Comparison of ENCODE assay signal across 8 cellular contexts in the genomic region with DNA sequence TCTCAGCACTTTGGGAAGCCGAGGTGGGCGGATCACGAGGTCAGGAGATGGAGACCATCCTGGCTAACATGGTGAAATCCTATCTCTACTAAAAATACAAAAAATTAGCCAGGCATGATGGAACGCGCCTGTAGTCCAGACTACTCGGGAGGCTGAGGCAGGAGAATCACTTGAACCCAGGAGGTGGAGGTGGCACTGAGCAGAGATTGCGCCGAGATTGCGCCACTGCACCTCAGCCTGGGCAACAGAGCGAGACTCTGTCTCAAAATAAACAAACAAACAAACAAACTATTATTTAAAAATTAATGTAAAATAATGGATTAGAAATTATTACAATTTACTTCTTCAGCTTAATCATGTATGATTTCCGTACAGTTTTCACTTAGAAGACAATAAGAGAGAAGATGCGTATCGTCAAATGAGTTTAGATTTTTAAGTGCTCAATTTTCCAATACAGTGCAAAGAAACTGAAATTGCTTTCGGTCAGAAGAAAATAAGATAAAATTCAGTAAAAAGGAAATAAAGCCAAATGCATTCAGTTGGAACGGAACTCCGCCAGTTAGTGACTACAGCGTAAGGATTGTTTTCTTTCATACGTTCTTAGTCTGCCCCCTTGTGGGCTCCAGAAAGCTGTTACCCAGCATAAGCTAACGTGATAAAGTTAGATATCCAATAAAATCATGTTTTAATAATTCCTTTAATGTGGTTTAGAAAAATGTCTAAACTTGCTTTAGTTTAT. TPM values are rescaled to one million over a fixed set of nuclear protein-coding genes. Genes with fewer than 3 reads are reported as not detected.
A peak's percentile ranks its signal among the peaks of the same experiment; 100 is the strongest.
DNase-seq lines count a peak whose midpoint lies in the region; ATAC-seq and TF ChIP-seq lines count a peak whose summit lies in the region.

No MANE protein-coding gene starts in this region.

- intact Hi-C loops in sciatic nerve (cut with DNase I), result no loop called here

- H3K9me3 ChIP-seq in right atrium auricular region, result no peaks in the 10 kb centered on the region

- DNase-seq in COLO829 (ENCODE audit: low spot score) (peak; percentile 63), NCI-H69 (lab: John Stamatoyannopoulos, UW) (peak; percentile 74), right atrium auricular region (ENCODE audit: low spot score) (no peak), sciatic nerve (ENCODE audit: low spot score) (peak; percentile 61), DMS79 treated with DMSO at 0.1 percent for 48 hours (lab: John Stamatoyannopoulos, UW) (no peak)
- peak; percentile 28 for DNase-seq in activated naive CD8-positive, alpha-beta T cell treated with anti-CD3 and anti-CD28 coated beads, Interleukin-2, amount 50 U/mL, for 24 hours

- peak; percentile 43 to 87 for TF ChIP-seq CTCF in right atrium auricular region (IDR thresholded peaks at IDR 0.05)

- H3K9me3 Mint-ChIP-seq in activated naive CD8-positive, alpha-beta T cell treated with anti-CD3 and anti-CD28 coated beads, Interleukin-2, amount 50 U/mL, for 24 hours, result no peaks in the 10 kb centered on the region

- H3K4me3 Mint-ChIP-seq in activated naive CD8-positive, alpha-beta T cell treated with anti-CD3 and anti-CD28 coated beads, Interleukin-2, amount 50 U/mL, for 24 hours, result no peak overlapping the region

- H3K27ac ChIP-seq in right atrium auricular region, result no peak overlapping the region

- H3K27me3 Mint-ChIP-seq in activated naive CD8-positive, alpha-beta T cell treated with anti-CD3 and anti-CD28 coated beads, Interleukin-2, amount 50 U/mL, for 24 hours, result no peaks in the 10 kb centered on the region

- H3K4me3 ChIP-seq in right atrium auricular region, result peak overlapping the region; percentile 20 to 30

- no peaks in the 10 kb centered on the region for H3K36me3 Mint-ChIP-seq in activated naive CD8-positive, alpha-beta T cell treated with anti-CD3 and anti-CD28 coated beads, Interleukin-2, amount 50 U/mL, for 24 hours (ENCODE audit: low read depth)

- H3K36me3 ChIP-seq in right atrium auricular region, result no peaks in the 10 kb centered on the region

- H3K27me3 ChIP-seq in right atrium auricular region, result no peaks in the 10 kb centered on the region

- no peaks in the 10 kb centered on the region for H3K4me1 ChIP-seq in right atrium auricular region

- H3K4me1 Mint-ChIP-seq in activated naive CD8-positive, alpha-beta T cell treated with anti-CD3 and anti-CD28 coated beads, Interleukin-2, amount 50 U/mL, for 24 hours, result no peaks in the 10 kb centered on the region

- no peak overlapping the region for H3K27ac Mint-ChIP-seq in activated naive CD8-positive, alpha-beta T cell treated with anti-CD3 and anti-CD28 coated beads, Interleukin-2, amount 50 U/mL, for 24 hours

- ATAC-seq in GM18907 (IDR thresholded peaks at IDR 0.05; ENCODE audit: unreplicated experiment) (peak; percentile 77), HG03442 (IDR thresholded peaks at IDR 0.05; ENCODE audit: unreplicated experiment) (peak; percentile 81), sciatic nerve (peak; percentile 91)
- ATAC-seq in activated naive CD8-positive, alpha-beta T cell treated with anti-CD3 and anti-CD28 coated beads, Interleukin-2, amount 50 U/mL, for 24 hours, result no peak

RNA-seq across cellular contexts. Expression of a gene that starts 24.8 kb away (rescaled TPM):
- total RNA-seq in right atrium auricular region (under 1 TPM; 0.39 to 0.70 TPM), sciatic nerve (not detected)

RNA-seq across cellular contexts. Expression of a gene that starts 34.7 kb away (rescaled TPM):
- 1 to 10 TPM; 1.1 to 1.5 TPM for total RNA-seq in right atrium auricular region
- total RNA-seq in sciatic nerve, result 2.5 TPM

Comparison
In these comparisons a context has a peak if more than half of its experiments do, and no peak if none do; other contexts are left out.
1. DNase-seq: peak in COLO829 (single experiment), NCI-H69 (single experiment), activated naive CD8-positive, alpha-beta T cell treated with anti-CD3 and anti-CD28 coated beads, Interleukin-2, amount 50 U/mL, for 24 hours (single experiment) and sciatic nerve (single experiment); none in right atrium auricular region (single experiment) and DMS79 treated with DMSO at 0.1 percent for 48 hours (single experiment).